ENCODE assay signal across 21 cellular contexts in the genomic region with DNA sequence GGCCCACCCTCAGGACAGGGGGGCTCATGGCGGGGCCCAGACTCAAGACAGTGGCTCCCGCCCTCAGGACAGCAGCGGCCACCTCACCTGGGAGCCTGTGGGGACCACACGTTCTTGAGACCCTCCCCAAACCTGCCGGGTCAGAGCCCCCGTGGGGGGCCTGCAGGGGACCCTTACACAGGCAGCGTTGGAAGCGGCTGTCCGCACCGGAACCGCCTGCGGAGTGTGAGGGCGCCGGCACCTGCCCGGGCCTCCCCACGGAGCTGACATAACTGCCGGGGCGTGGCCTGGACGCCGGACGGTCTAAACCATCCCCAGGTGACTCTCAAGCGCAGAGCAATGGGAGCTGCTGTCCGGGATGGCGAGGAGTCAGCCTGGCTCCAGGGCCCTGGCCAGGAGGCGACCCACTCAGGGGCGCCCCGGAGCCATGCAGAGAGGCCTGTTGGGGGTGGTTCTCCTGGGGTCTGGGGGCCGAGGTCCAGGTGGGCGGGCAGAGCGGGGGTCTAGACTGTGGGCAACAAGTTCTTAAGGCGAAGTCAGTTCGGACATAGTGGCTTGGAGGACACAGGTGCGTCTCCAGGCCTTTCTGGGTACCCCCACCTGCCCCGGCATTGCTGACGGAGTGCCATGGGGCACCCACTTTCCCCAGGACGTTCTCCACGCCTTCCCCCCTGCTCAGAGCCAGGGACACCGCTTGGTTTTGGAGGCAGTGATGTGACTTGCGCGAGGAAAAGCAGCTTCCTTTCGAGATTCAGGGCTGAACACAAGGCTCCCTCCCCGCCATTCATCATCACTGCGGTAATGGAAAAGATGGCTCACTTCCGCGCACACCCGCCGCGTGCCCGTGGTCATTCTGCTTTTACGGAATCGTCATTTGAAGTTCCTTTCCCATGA. TPM values are rescaled to one million over a fixed set of nuclear protein-coding genes. Genes with fewer than 3 reads are reported as not detected.
A peak's percentile ranks its signal among the peaks of the same experiment; 100 is the strongest.
DNase-seq lines count a peak whose midpoint lies in the region; ATAC-seq, FAIRE-seq and TF ChIP-seq lines count a peak whose summit lies in the region.
"Had no signal": no experiment of that assay in that cellular context is flagged by ENCODE, and none has a peak within 500 bp of the region (broad histone marks: within the 10 kb centered on the region; RNA-seq: fewer than 3 reads in every experiment).

No MANE protein-coding gene starts in this region.

- H4K20me1 ChIP-seq in K562 (replicated peaks; ENCODE audit: control insufficient read depth, insufficient read depth, low read length) = no peaks in the 10 kb centered on the region

- TF ChIP-seq RAD21 in K562 (CRISPR knock-in tag; conservative IDR thresholded peaks at IDR 0.05 in 1 of 2, IDR thresholded peaks at IDR 0.05 in 1 of 2) = no peak

- no peak overlapping the region for H3K4me3 Mint-ChIP-seq in nephron progenitor cell
- H3K4me3 Mint-ChIP-seq: IgD-negative memory B cell had no signal

- H3K36me3 ChIP-seq in K562 (ENCODE audit: control insufficient read depth, insufficient read depth, low read length) = no peaks in the 10 kb centered on the region
- no peaks in the 10 kb centered on the region for H3K36me3 ChIP-seq in vagina

- POLR2A ChIA-PET in K562 (lab: Yijun Ruan, JAX) = no interaction called here

- peak; percentile 14 for DNase-seq in left cardiac atrium
- DNase-seq in cardiac septum (ENCODE audit: low spot score) = no peak
- no peak for DNase-seq in K562 (ENCODE audit: extremely low read depth in 1 of 4, low spot score in 3 of 4)
- DNase-seq in nephron progenitor cell = no peak
- DNase-seq in urothelium cell line (ENCODE audit: low spot score) = peak; percentile 50
- no peak for DNase-seq in NCI-H82 (lab: John Stamatoyannopoulos, UW)
- no peak for DNase-seq in NCI-H1436 treated with DMSO at 0.1 percent for 48 hours (lab: John Stamatoyannopoulos, UW)
- no peak for DNase-seq in vagina (ENCODE audit: extremely low spot score in 2 of 2)
- DNase-seq: COR-L47, DMS153, NCI-H1417, NCI-H2029, NCI-H2171 treated with DMSO at 0.1 percent for 48 hours, NCI-H510A treated with DMSO at 0.1 percent for 48 hours had no signal

- in situ Hi-C loops in K562 (cut with MboI) = no loop called here

- H3K4me1 Mint-ChIP-seq in nephron progenitor cell = peaks cover 32% of the 10 kb centered on the region

- peaks cover 0 to 10% of the 10 kb centered on the region in 2 experiments; a peak in 2 of 5 replicates for H3K4me1 ChIP-seq in K562 (replicated peaks in 1 of 2; ENCODE audit: control insufficient read depth in 2 of 2, insufficient read depth in 2 of 2, low read length in 2 of 2)
- no peaks in the 10 kb centered on the region for H3K4me1 ChIP-seq in vagina

- H3K9me3 ChIP-seq in K562 (replicated peaks; ENCODE audit: control insufficient read depth, insufficient read depth, low read depth, low read length) = 0 out of 2 replicates have a peak, but pooled peaks cover 2% of the 10 kb centered on the region
- H3K9me3 ChIP-seq in vagina = peaks cover 6% of the 10 kb centered on the region

- peak overlapping the region; percentile 37 for H3K27ac Mint-ChIP-seq in nephron progenitor cell

- no peak overlapping the region for H3K27ac ChIP-seq in K562 (ENCODE audit: extremely low read depth, low read depth, low read length)
- no peak overlapping the region for H3K27ac ChIP-seq in vagina
- H3K27ac ChIP-seq: C4-2B had no signal

- H3K27me3 ChIP-seq in K562 (ENCODE audit: control insufficient read depth in 2 of 2, insufficient read depth in 2 of 2, low read length in 2 of 2) (peaks cover 0 to 55% of the 10 kb centered on the region in 2 experiments; a peak in 3 of 5 replicates), vagina (no peaks in the 10 kb centered on the region)

- no peak overlapping the region for H3K9ac ChIP-seq in K562 (ENCODE audit: insufficient read depth in 1 of 2, low read depth in 2 of 2, low read length in 2 of 2)

- intact Hi-C loops in left cardiac atrium (cut with DNase I) = no loop called here
- intact Hi-C loops in cardiac septum (cut with DNase I) = no loop called here
- intact Hi-C loops in K562 (cut with micrococcal nuclease) = no loop called here
- intact Hi-C loops in vagina (cut with DNase I) = no loop called here

- WGBS in K562 (ENCODE audit: insufficient coverage, low coverage, missing lambda C conversion rate) = 8% methylated on average over 40 of the region's 51 CpGs

- H2AFZ ChIP-seq in K562 (ENCODE audit: low read depth, low read length) = no peak overlapping the region

- H3K4me2 ChIP-seq in K562 (ENCODE audit: insufficient read depth, low read length) = no peak overlapping the region

- no peaks in the 10 kb centered on the region for H3K79me2 ChIP-seq in K562 (ENCODE audit: control insufficient read depth, insufficient read depth, low read length)

- peaks cover 6% of the 10 kb centered on the region for H3K36me3 Mint-ChIP-seq in nephron progenitor cell (ENCODE audit: low read depth)
- H3K36me3 Mint-ChIP-seq: IgD-negative memory B cell had no signal

- BruUV-seq in K562 (replicated peaks; lab: Mats Ljungman, UMichigan) = no TSS peak

- no peaks in the 10 kb centered on the region for H3K9me1 ChIP-seq in K562 (ENCODE audit: control insufficient read depth, insufficient read depth, low read length)

- TF ChIP-seq POLR2A in K562 (conservative IDR thresholded peaks at IDR 0.05) (no peak), vagina (IDR thresholded peaks at IDR 0.05) (no peak)

- CTCF ChIA-PET in K562 (lab: Yijun Ruan, JAX; ENCODE audit: low intra/inter-chr PET ratio) = no interaction called here

- H3K9me3 Mint-ChIP-seq in nephron progenitor cell = peaks cover 13% of the 10 kb centered on the region

- H3K4me3 ChIP-seq in K562 (no peak overlapping the region), vagina (no peak overlapping the region)

- peaks cover 36% of the 10 kb centered on the region for H3K27me3 Mint-ChIP-seq in nephron progenitor cell (ENCODE audit: low read depth, poor library complexity)

- no peak for TF ChIP-seq EP300 in K562 (IDR thresholded peaks at IDR 0.05; ENCODE audit: low read length)

- FAIRE-seq in K562 (lab: Jason Lieb, UNC) = no peak
- no peak for FAIRE-seq in urothelium cell line (lab: Jason Lieb, UNC)
- FAIRE-seq: A204.1, GM18507, GM19239 had no signal

- TF ChIP-seq CTCF in K562 (IDR thresholded peaks at IDR 0.05 in 2 of 3, conservative IDR thresholded peaks at IDR 0.05 in 1 of 3; ENCODE audit: insufficient read depth in 2 of 3, low read depth in 1 of 3, low read length in 3 of 3) = no peak
- TF ChIP-seq CTCF in nephron progenitor cell (IDR thresholded peaks at IDR 0.05) = no peak
- no peak for TF ChIP-seq CTCF in vagina (IDR thresholded peaks at IDR 0.05)

- no peak for ATAC-seq in left cardiac atrium
- peak; percentile 78 for ATAC-seq in K562
- ATAC-seq: HCT116 had no signal

TF ChIP-seq in K562, 482 proteins besides CTCF, POLR2A, EP300 and RAD21 (continues in another document):
- TF ChIP-seq ZBTB12 (CRISPR knock-in tag; IDR thresholded peaks at IDR 0.05) (no peak), POLR2AphosphoS5 (IDR thresholded peaks at IDR 0.05; ENCODE audit: control insufficient read depth, insufficient read depth, low read depth, low read length) (no peak)

RNA-seq across cellular contexts. Expression of gene GALNT9, which starts 23.2 kb away (rescaled TPM):
- total RNA-seq in left cardiac atrium = 1 to 10 TPM; 2.6 to 2.7 TPM
- total RNA-seq in cardiac septum = not detected
- total RNA-seq in K562 (2011; cell fraction: chromatin; rRNA removed; ENCODE audit: low replicate concordance) = not detected in 2 replicates
- total RNA-seq in K562 (2011; cell fraction: nucleolus; rRNA removed) = not detected in 2 replicates
- not detected in 2 replicates for total RNA-seq in K562 (2011; cell fraction: nucleoplasm; rRNA removed)
- total RNA-seq in K562 (2014; rRNA removed) = not detected in 2 replicates
- not detected in 2 replicates for total RNA-seq in K562 (2014; rRNA removed; fragmentation: Illumina TruSeq; extraction: Trizol)
- total RNA-seq in K562 (2015; rRNA removed; fragmentation: Illumina TruSeq; extraction: Trizol) = not detected in 2 replicates
- not detected in 2 replicates for total RNA-seq in K562 (2021)
- not detected in 2 replicates for polyA plus RNA-seq in K562 (2011; rRNA removed)
- not detected in 2 replicates for polyA plus RNA-seq in K562 (2011; cell fraction: cytosol; rRNA removed)
- not detected in 2 replicates for polyA plus RNA-seq in K562 (2011; cell fraction: nucleus; rRNA removed)
- polyA plus RNA-seq in K562 (2012) = 0.21 TPM in 1 of 2 replicates, not detected in the other
- polyA plus RNA-seq in K562 (2014; fragmentation: Illumina TruSeq; extraction: Trizol) = not detected in 2 replicates
- polyA plus RNA-seq in K562 (2014; fragmentation: Nextera tagmentation; extraction: Ambion mirVana) = not detected
- polyA plus RNA-seq in K562 (2014; rRNA removed) = not detected in 2 replicates
- not detected in 2 replicates for polyA minus RNA-seq in K562 (2011; rRNA and poly(A)+ RNA removed)
- polyA minus RNA-seq in K562 (2011; cell fraction: cytosol; rRNA and poly(A)+ RNA removed) = not detected in 2 replicates
- not detected in 2 replicates for polyA minus RNA-seq in K562 (2011; cell fraction: nucleus; rRNA and poly(A)+ RNA removed)
- total RNA-seq in vagina = 1.5 TPM
- total RNA-seq: HT-29 had no signal

Comparison
In these comparisons a context has a peak if more than half of its experiments do, and no peak if none do; other contexts are left out.
1. DNase-seq: peak in left cardiac atrium (single experiment) and urothelium cell line (single experiment); none in cardiac septum (single experiment), K562 (0 of 4), nephron progenitor cell (single experiment), NCI-H82 (single experiment), NCI-H1436 treated with DMSO at 0.1 percent for 48 hours (single experiment) and vagina (0 of 2).